15 cellular contexts compared by ENCODE assay signal in genomic region chr15:36590838-36591237, GRCh38. TPM values are rescaled to one million over a fixed set of nuclear protein-coding genes. Genes with fewer than 3 reads are reported as not detected.
DNase-seq lines count a peak whose midpoint lies in the region; ATAC-seq, FAIRE-seq and TF ChIP-seq lines count a peak whose summit lies in the region.
"Had no signal": no experiment of that assay in that cellular context is flagged by ENCODE, and none has a peak within 500 bp of the region (broad histone marks: within the 10 kb centered on the region; RNA-seq: fewer than 3 reads in every experiment).

No MANE protein-coding gene starts in this region.

- H3K9ac ChIP-seq in KMS-11 = no peak overlapping the region

- H4K20me1 ChIP-seq in KMS-11 (ENCODE audit: insufficient read depth) = no peaks in the 10 kb centered on the region

- no peaks in the 10 kb centered on the region for H3K9me3 Mint-ChIP-seq in stimulated activated effector memory CD8-positive, alpha-beta T cell treated with anti-CD3 and anti-CD28 coated beads, Interleukin-12 subunit alpha, Interleukin-12 subunit beta, amount 100 ng/mL, for 72 hours
- H3K9me3 Mint-ChIP-seq: H9 had no signal

- H3K36me3 ChIP-seq in cardiac muscle cell (no peaks in the 10 kb centered on the region), KMS-11 (ENCODE audit: insufficient read depth) (no peaks in the 10 kb centered on the region), bronchial epithelial cell (ENCODE audit: control insufficient read depth, insufficient read depth, low read length) (no peaks in the 10 kb centered on the region)
- H3K36me3 ChIP-seq: ascending aorta, tibial artery had no signal

- no peak overlapping the region for H3K4me3 Mint-ChIP-seq in stimulated activated effector memory CD8-positive, alpha-beta T cell treated with anti-CD3 and anti-CD28 coated beads, Interleukin-12 subunit alpha, Interleukin-12 subunit beta, amount 100 ng/mL, for 72 hours
- H3K4me3 Mint-ChIP-seq: H9 had no signal

- DNase-seq in cardiac muscle cell (ENCODE audit: low read depth in 1 of 2, low spot score in 1 of 2) = peak in 1 of 2 donors; percentile 78
- DNase-seq in Right ventricle myocardium superior = no peak
- DNase-seq in bronchial epithelial cell (ENCODE audit: low read depth) = peak; percentile 82
- no peak for DNase-seq in stimulated activated effector memory CD8-positive, alpha-beta T cell treated with anti-CD3 and anti-CD28 coated beads, Interleukin-12 subunit alpha, Interleukin-12 subunit beta, amount 100 ng/mL, for 72 hours (ENCODE audit: low spot score in 2 of 2)
- no peak for DNase-seq in germinal center (ENCODE audit: low spot score)
- no peak for DNase-seq in NCI-H446 treated with DMSO at 0.1 percent for 48 hours (lab: John Stamatoyannopoulos, UW)
- DNase-seq: H9, NCI-H2107, PC-9, T1000, tibial artery had no signal

- no peak overlapping the region for H2AFZ ChIP-seq in KMS-11 (ENCODE audit: low read depth)
- H2AFZ ChIP-seq: PC-9 had no signal

- TF ChIP-seq CTCF in cardiac muscle cell (IDR thresholded peaks at IDR 0.05; ENCODE audit: low read depth, low read length) (no peak), KMS-11 (conservative IDR thresholded peaks at IDR 0.05; ENCODE audit: low read depth, low read length) (no peak), bronchial epithelial cell (IDR thresholded peaks at IDR 0.05; ENCODE audit: insufficient read depth, low read length, severe bottlenecking) (no peak)

- H3K79me2 ChIP-seq in KMS-11 (ENCODE audit: insufficient read depth, low read depth) = no peaks in the 10 kb centered on the region

- no peaks in the 10 kb centered on the region for H3K36me3 Mint-ChIP-seq in stimulated activated effector memory CD8-positive, alpha-beta T cell treated with anti-CD3 and anti-CD28 coated beads, Interleukin-12 subunit alpha, Interleukin-12 subunit beta, amount 100 ng/mL, for 72 hours

- H3K4me1 ChIP-seq in cardiac muscle cell (ENCODE audit: low read depth) (peaks cover 52% of the 10 kb centered on the region), KMS-11 (ENCODE audit: low read depth, poor library complexity, severe bottlenecking) (peaks cover 24% of the 10 kb centered on the region)

- peak overlapping the region; percentile 2; the same call in 1 of the 2 replicates for H3K4me2 ChIP-seq in KMS-11
- H3K4me2 ChIP-seq: PC-9 had no signal

- H3K27ac ChIP-seq in cardiac muscle cell = peak overlapping the region; percentile 84
- no peak overlapping the region for H3K27ac ChIP-seq in KMS-11
- H3K27ac ChIP-seq: PC-9 had no signal

- H3K4me3 ChIP-seq in cardiac muscle cell (no peak overlapping the region), KMS-11 (IDR thresholded peaks at IDR 0.05; ENCODE audit: insufficient read depth, low read depth, low read length) (no peak overlapping the region), bronchial epithelial cell (ENCODE audit: low read depth, low read length) (no peak overlapping the region)
- H3K4me3 ChIP-seq: ascending aorta, PC-9, tibial artery had no signal

- H3K27me3 ChIP-seq in cardiac muscle cell = no peaks in the 10 kb centered on the region
- H3K27me3 ChIP-seq in KMS-11 (ENCODE audit: insufficient read depth, low read depth) = no peaks in the 10 kb centered on the region
- no peaks in the 10 kb centered on the region for H3K27me3 ChIP-seq in bronchial epithelial cell (ENCODE audit: control insufficient read depth, insufficient read depth, low read length)
- H3K27me3 ChIP-seq: ascending aorta, tibial artery had no signal

- intact Hi-C loops in Right ventricle myocardium superior (cut with DNase I) = no loop called here

- peaks cover 6% of the 10 kb centered on the region for H3K4me1 Mint-ChIP-seq in stimulated activated effector memory CD8-positive, alpha-beta T cell treated with anti-CD3 and anti-CD28 coated beads, Interleukin-12 subunit alpha, Interleukin-12 subunit beta, amount 100 ng/mL, for 72 hours

- no peak for ATAC-seq in Right ventricle myocardium superior (ENCODE audit: poor library complexity)
- ATAC-seq in stimulated activated effector memory CD8-positive, alpha-beta T cell treated with anti-CD3 and anti-CD28 coated beads, Interleukin-12 subunit alpha, Interleukin-12 subunit beta, amount 100 ng/mL, for 72 hours = peak; percentile 81
- ATAC-seq in GM21360 (IDR thresholded peaks at IDR 0.05; ENCODE audit: unreplicated experiment) = no peak

- no peak for FAIRE-seq in bronchial epithelial cell (lab: Jason Lieb, UNC)
- FAIRE-seq: endothelial cell of umbilical vein had no signal

- no peaks in the 10 kb centered on the region for H3K9me3 ChIP-seq in cardiac muscle cell (ENCODE audit: low read depth)
- H3K9me3 ChIP-seq: ascending aorta, tibial artery had no signal

- H3K27ac Mint-ChIP-seq in stimulated activated effector memory CD8-positive, alpha-beta T cell treated with anti-CD3 and anti-CD28 coated beads, Interleukin-12 subunit alpha, Interleukin-12 subunit beta, amount 100 ng/mL, for 72 hours = no peak overlapping the region
- H3K27ac Mint-ChIP-seq: H9 had no signal

RNA-seq across cellular contexts. Expression of gene CDIN1, which starts 11.4 kb away (rescaled TPM):
- total RNA-seq in cardiac muscle cell = 47.5 and 77.3 TPM in 2 replicates
- polyA plus RNA-seq in cardiac muscle cell = 71.5 and 154 TPM in 2 replicates
- total RNA-seq in Right ventricle myocardium superior = 187 TPM
- total RNA-seq in bronchial epithelial cell = 8.7 and 9.7 TPM in 2 replicates
